Comparison of ENCODE assay signal across 8 cellular contexts in genomic region chr1:153790282-153790995, GRCh38. TPM values are rescaled to one million over a fixed set of nuclear protein-coding genes. Genes with fewer than 3 reads are reported as not detected.
A peak's percentile ranks its signal among the peaks of the same experiment; 100 is the strongest.
DNase-seq lines count a peak whose midpoint lies in the region; ATAC-seq and TF ChIP-seq lines count a peak whose summit lies in the region.

No MANE protein-coding gene starts in this region.

- H3K4me2 ChIP-seq in DOHH2 (ENCODE audit: low read length), result peak overlapping the region; percentile 59
- H3K4me2 ChIP-seq in skeletal muscle satellite cell (ENCODE audit: low read length), result peak overlapping the region; percentile 76

- peaks cover 40% of the 10 kb centered on the region for H3K4me1 Mint-ChIP-seq in activated naive CD8-positive, alpha-beta T cell treated with anti-CD3 and anti-CD28 coated beads, Interleukin-2, amount 50 U/mL, for 24 hours

- no peaks in the 10 kb centered on the region for H3K9me3 Mint-ChIP-seq in activated naive CD8-positive, alpha-beta T cell treated with anti-CD3 and anti-CD28 coated beads, Interleukin-2, amount 50 U/mL, for 24 hours

- H3K27me3 ChIP-seq in DOHH2 (ENCODE audit: control insufficient read depth, low read length) (peaks cover 32% of the 10 kb centered on the region), skeletal muscle satellite cell (ENCODE audit: control insufficient read depth, insufficient read depth, low read length) (no peaks in the 10 kb centered on the region)

- H4K20me1 ChIP-seq in DOHH2 (ENCODE audit: control insufficient read depth, insufficient read depth, low read depth, low read length), result no peaks in the 10 kb centered on the region

- ATAC-seq in HG03469 (IDR thresholded peaks at IDR 0.05; ENCODE audit: unreplicated experiment) (peak; percentile 6), HG03342 (IDR thresholded peaks at IDR 0.05; ENCODE audit: unreplicated experiment) (no peak)
- no peak for ATAC-seq in activated naive CD8-positive, alpha-beta T cell treated with anti-CD3 and anti-CD28 coated beads, Interleukin-2, amount 50 U/mL, for 24 hours

- DNase-seq in activated naive CD8-positive, alpha-beta T cell treated with anti-CD3 and anti-CD28 coated beads, Interleukin-2, amount 50 U/mL, for 24 hours, result no peak
- DNase-seq in hepatic stellate cell (ENCODE audit: low spot score) (peak; percentile 91), NCI-H2196 treated with DMSO at 0.1 percent for 48 hours (lab: John Stamatoyannopoulos, UW; ENCODE audit: unreplicated experiment) (no peak), H4 (ENCODE audit: low spot score) (no peak)

- H3K27ac ChIP-seq in DOHH2 (ENCODE audit: low read depth, low read length), result peak overlapping the region; percentile 15; the same call in 1 of the 2 replicates

- H3K4me3 Mint-ChIP-seq in activated naive CD8-positive, alpha-beta T cell treated with anti-CD3 and anti-CD28 coated beads, Interleukin-2, amount 50 U/mL, for 24 hours, result peak overlapping the region; percentile 61

- H3K79me2 ChIP-seq in DOHH2 (ENCODE audit: control insufficient read depth, low read length), result no peaks in the 10 kb centered on the region

- H3F3A ChIP-seq in DOHH2 (ENCODE audit: control insufficient read depth, insufficient read depth), result peaks cover 10% of the 10 kb centered on the region

- H3K4me3 ChIP-seq in DOHH2 (ENCODE audit: low read length) (peak overlapping the region; percentile 43), skeletal muscle satellite cell (ENCODE audit: low read length) (peak overlapping the region; percentile 54)

- peaks cover 3% of the 10 kb centered on the region for H3K27me3 Mint-ChIP-seq in activated naive CD8-positive, alpha-beta T cell treated with anti-CD3 and anti-CD28 coated beads, Interleukin-2, amount 50 U/mL, for 24 hours

- H3K4me1 ChIP-seq in DOHH2 (ENCODE audit: control insufficient read depth, low read length) (peaks cover 30% of the 10 kb centered on the region), skeletal muscle satellite cell (ENCODE audit: control insufficient read depth, insufficient read depth, low read length) (peaks cover 28% of the 10 kb centered on the region)

- H3K36me3 Mint-ChIP-seq in activated naive CD8-positive, alpha-beta T cell treated with anti-CD3 and anti-CD28 coated beads, Interleukin-2, amount 50 U/mL, for 24 hours (ENCODE audit: low read depth), result no peaks in the 10 kb centered on the region

- no peaks in the 10 kb centered on the region for H3K9me2 ChIP-seq in DOHH2 (replicated peaks; ENCODE audit: control insufficient read depth, low read length)

- no peak for TF ChIP-seq CTCF in DOHH2 (IDR thresholded peaks at IDR 0.05; ENCODE audit: low read depth, low read length, poor library complexity, severe bottlenecking)

- no peaks in the 10 kb centered on the region for H3K36me3 ChIP-seq in DOHH2 (ENCODE audit: control insufficient read depth, low read length)
- no peaks in the 10 kb centered on the region for H3K36me3 ChIP-seq in skeletal muscle satellite cell (ENCODE audit: insufficient read depth, low read length)

- peaks cover 6% of the 10 kb centered on the region for H3K9me3 ChIP-seq in DOHH2 (ENCODE audit: control insufficient read depth, insufficient read depth, low read length)
- no peaks in the 10 kb centered on the region for H3K9me3 ChIP-seq in skeletal muscle satellite cell (replicated peaks; ENCODE audit: low read length)

- H3K27ac Mint-ChIP-seq in activated naive CD8-positive, alpha-beta T cell treated with anti-CD3 and anti-CD28 coated beads, Interleukin-2, amount 50 U/mL, for 24 hours, result peak overlapping the region; percentile 81

- peak overlapping the region; percentile 76 for H3K9ac ChIP-seq in skeletal muscle satellite cell (ENCODE audit: low read depth, low read length)

RNA-seq across cellular contexts. Expression of gene SLC27A3, which starts 15.2 kb away (rescaled TPM):
- total RNA-seq in skeletal muscle satellite cell (2012; rRNA removed), result 9.8 and 12.2 TPM in 2 replicates
- total RNA-seq in H4 (2014; rRNA removed; shearing (Covaris generic)), result 0.93 and 2.9 TPM in 2 replicates
